ENCODE assay signal across 10 cellular contexts in genomic region chr22:25119609-25120008, GRCh38.
A peak's percentile ranks its signal among the peaks of the same experiment; 100 is the strongest.
DNase-seq lines count a peak whose midpoint lies in the region; ATAC-seq and TF ChIP-seq lines count a peak whose summit lies in the region.
"Had no signal": no experiment of that assay in that cellular context is flagged by ENCODE, and none has a peak within 500 bp of the region (broad histone marks: within the 10 kb centered on the region; RNA-seq: fewer than 3 reads in every experiment).

No MANE protein-coding gene starts in this region.

- peak overlapping the region; percentile 74 for H3K4me2 ChIP-seq in PC-3 (ENCODE audit: low read length)

- TF ChIP-seq CTCF in PC-3 (conservative IDR thresholded peaks at IDR 0.05; ENCODE audit: low read depth, low read length) (no peak), coronary artery (IDR thresholded peaks at IDR 0.05) (no peak), lung (IDR thresholded peaks at IDR 0.05; ENCODE audit: control extremely low read depth, extremely low read depth) (no peak)

- H3K27ac ChIP-seq in PC-3 (ENCODE audit: low read length), result peak overlapping the region; percentile 95
- H3K27ac ChIP-seq in coronary artery, result peak overlapping the region; percentile 3 to 76
- H3K27ac ChIP-seq in lung (ENCODE audit: low read depth in 1 of 2, low read length in 1 of 2), result peak overlapping the region; percentile 52 to 92
- peak overlapping the region; percentile 73 for H3K27ac ChIP-seq in thymus (ENCODE audit: low read depth)

- BruUV-seq in PC-3 (replicated peaks; lab: Mats Ljungman, UMichigan), result no TSS peak

- no peaks in the 10 kb centered on the region for H3K9me2 ChIP-seq in PC-3 (replicated peaks; ENCODE audit: low read length)

- H3K4me1 ChIP-seq in PC-3 (ENCODE audit: insufficient read depth, low read length) (peaks cover 17% of the 10 kb centered on the region), lung (ENCODE audit: control insufficient read depth in 2 of 2, insufficient read depth in 2 of 2, low read length in 2 of 2) (peaks cover 0 to 9% of the 10 kb centered on the region in 2 donors), thymus (ENCODE audit: control insufficient read depth, insufficient read depth, low read length) (peaks cover 17% of the 10 kb centered on the region)

- H3K9ac ChIP-seq in PC-3 (ENCODE audit: low read length), result peak overlapping the region; percentile 76

- no peaks in the 10 kb centered on the region for H3F3A ChIP-seq in PC-3 (ENCODE audit: low read length, unreplicated experiment)

- ATAC-seq in PC-3 (no peak), lung (ENCODE audit: insufficient read depth, low FRiP score) (no peak), GM21528 (IDR thresholded peaks at IDR 0.05; ENCODE audit: low FRiP score, unreplicated experiment) (no peak), GM21825 (IDR thresholded peaks at IDR 0.05; ENCODE audit: unreplicated experiment) (no peak)
- ATAC-seq: activated CD8-positive, alpha-beta memory T cell treated with anti-CD3 and anti-CD28 coated beads, Interleukin-2, amount 10 ng/mL, durations not matched to agents 7 days and 5 days had no signal

- H3K9me3 ChIP-seq in PC-3 (ENCODE audit: low read length) (no peaks in the 10 kb centered on the region), lung (ENCODE audit: control insufficient read depth in 2 of 2, insufficient read depth in 1 of 2, low read length in 1 of 2) (peaks cover 0 to 4% of the 10 kb centered on the region in 2 donors), thymus (ENCODE audit: control insufficient read depth) (no peaks in the 10 kb centered on the region)

- no peak overlapping the region for H2AFZ ChIP-seq in PC-3 (ENCODE audit: low read length)

- H3K4me3 ChIP-seq in PC-3 (ENCODE audit: low read length), result no peak overlapping the region
- H3K4me3 ChIP-seq in coronary artery, result no peak overlapping the region
- no peak overlapping the region for H3K4me3 ChIP-seq in lung
- no peak overlapping the region for H3K4me3 ChIP-seq in thymus (ENCODE audit: low read length)

- CTCF ChIA-PET in PC-3 (lab: Charles Lee), result no interaction called here

- no peaks in the 10 kb centered on the region for H3K79me2 ChIP-seq in PC-3 (ENCODE audit: low read length)

- intact Hi-C loops in PC-3 (cut with micrococcal nuclease), result no loop called here

- H3K27me3 ChIP-seq in PC-3 (ENCODE audit: low read length) (no peaks in the 10 kb centered on the region), lung (ENCODE audit: control insufficient read depth, insufficient read depth) (no peaks in the 10 kb centered on the region), thymus (ENCODE audit: control insufficient read depth, insufficient read depth) (no peaks in the 10 kb centered on the region)

- POLR2A ChIA-PET in PC-3 (lab: Charles Lee; ENCODE audit: unreplicated experiment), result no interaction called here

- no peaks in the 10 kb centered on the region for H3K36me3 ChIP-seq in PC-3 (ENCODE audit: low read depth, low read length)
- H3K36me3 ChIP-seq in lung (ENCODE audit: control insufficient read depth in 2 of 2, insufficient read depth in 2 of 2, low read length in 2 of 2), result no peaks in the 10 kb centered on the region
- H3K36me3 ChIP-seq in thymus (ENCODE audit: control insufficient read depth, insufficient read depth), result peaks cover 20% of the 10 kb centered on the region

- no peak for DNase-seq in PC-3
- DNase-seq in coronary artery (ENCODE audit: low spot score), result no peak
- DNase-seq in lung (ENCODE audit: low spot score), result no peak
- DNase-seq in UCSD-AML1 (lab: John Stamatoyannopoulos, UW; ENCODE audit: unreplicated experiment), result no peak
- no peak for DNase-seq in OCI-M1 (lab: John Stamatoyannopoulos, UW)
- DNase-seq: activated CD8-positive, alpha-beta memory T cell treated with anti-CD3 and anti-CD28 coated beads, Interleukin-2, amount 10 ng/mL, durations not matched to agents 7 days and 5 days; activated naive CD4-positive, alpha-beta T cell treated with Interleukin-2 at 50 U/mL for 16 hours had no signal

- 80 to 93% methylated on average over 2 of the region's 2 CpGs for WGBS in lung, 2 donors
- WGBS in thymus, result 93% methylated on average over 2 of the region's 2 CpGs

- no peaks in the 10 kb centered on the region for H4K20me1 ChIP-seq in PC-3 (ENCODE audit: low read length)

Comparison
In these comparisons a context has a peak if more than half of its experiments do, and no peak if none do; other contexts are left out.
1. H3K27ac ChIP-seq: peak in every context shown above with its lines; median percentile 95 in PC-3; 73 in thymus; 72 in lung; 40 in coronary artery.